8 cellular contexts compared by ENCODE assay signal in the genomic region with DNA sequence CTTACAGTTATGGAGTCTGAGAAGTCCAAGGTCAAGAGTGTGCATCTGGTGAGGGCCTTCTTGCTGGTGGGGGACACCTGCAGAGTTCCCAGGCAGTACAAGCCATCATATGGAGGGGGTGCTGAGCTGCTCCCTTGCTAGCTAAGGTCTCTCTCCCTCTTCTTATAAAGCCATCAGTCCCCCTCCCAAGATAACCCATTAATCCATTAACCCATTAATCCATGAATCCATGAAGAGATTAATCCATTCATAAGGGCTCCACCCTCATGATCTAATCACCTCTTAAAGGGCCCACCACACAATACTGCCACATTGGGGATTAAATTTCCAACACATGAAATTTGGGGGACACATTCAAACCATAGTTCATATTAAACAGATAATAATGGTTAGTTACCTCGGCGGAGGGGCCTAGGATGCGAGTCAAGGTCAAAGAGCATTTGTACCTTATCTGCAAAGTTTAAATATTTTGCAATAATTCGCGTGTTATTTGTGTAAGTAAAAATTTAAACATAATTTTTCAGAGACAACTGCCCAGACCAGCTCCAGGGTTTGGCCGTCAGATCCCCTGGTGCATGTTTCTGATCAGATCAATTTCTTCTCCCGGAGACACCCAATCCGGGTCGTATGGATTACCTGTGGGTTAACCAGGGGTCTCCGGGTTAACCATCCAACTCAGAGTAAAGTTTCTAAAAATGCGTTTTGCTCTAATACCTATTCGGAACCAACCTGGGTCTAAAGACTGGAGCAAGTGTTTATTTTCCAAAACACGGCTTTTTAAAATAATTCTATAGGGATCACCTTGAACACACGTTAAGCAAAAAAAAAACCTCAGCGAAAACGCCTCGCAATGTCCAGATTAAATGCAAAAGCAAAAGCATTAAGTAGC. TPM values are rescaled to one million over a fixed set of nuclear protein-coding genes. Genes with fewer than 3 reads are reported as not detected.
DNase-seq lines count a peak whose midpoint lies in the region; ATAC-seq and TF ChIP-seq lines count a peak whose summit lies in the region.

No MANE protein-coding gene starts in this region.

- DNase-seq in AG04449 (ENCODE audit: low read depth, low spot score): no peak
- peak; percentile 14 for DNase-seq in SHP77 treated with DMSO at 0.1 percent for 48 hours (lab: John Stamatoyannopoulos, UW)
- DNase-seq in erythroblast (lab: John Stamatoyannopoulos, UW): peak; percentile 29 to 59
- no peak for DNase-seq in osteocyte (ENCODE audit: extremely low spot score, unreplicated experiment)

- no peaks in the 10 kb centered on the region for H3K36me3 Mint-ChIP-seq in osteocyte (ENCODE audit: unreplicated experiment)

- POLR2A ChIA-PET in AG04449 (lab: Yijun Ruan, JAX): no interaction called here

- H3K4me3 ChIP-seq in AG04449 (ENCODE audit: low read depth, low read length): peak overlapping the region; percentile 74

- TF ChIP-seq CTCF in AG04449 (IDR thresholded peaks at IDR 0.05; ENCODE audit: insufficient read depth, low read length, missing control alignments): no peak
- TF ChIP-seq CTCF in osteocyte (IDR thresholded peaks at IDR 0.05): no peak

- no peak for TF ChIP-seq POLR2A in erythroblast (IDR thresholded peaks at IDR 0.05; ENCODE audit: low read length)

- H3K27me3 Mint-ChIP-seq in osteocyte (ENCODE audit: unreplicated experiment): no peaks in the 10 kb centered on the region

- ATAC-seq in GM18907 (IDR thresholded peaks at IDR 0.05; ENCODE audit: unreplicated experiment): peak; percentile 3
- no peak for ATAC-seq in HG02973 (IDR thresholded peaks at IDR 0.05; ENCODE audit: unreplicated experiment)
- ATAC-seq in HG03045 (IDR thresholded peaks at IDR 0.05; ENCODE audit: unreplicated experiment): no peak
- no peak for ATAC-seq in GM21723 (IDR thresholded peaks at IDR 0.05; ENCODE audit: unreplicated experiment)

- peak overlapping the region; percentile 89 for H3K4me3 Mint-ChIP-seq in osteocyte (ENCODE audit: unreplicated experiment)

- peaks cover 20% of the 10 kb centered on the region for H3K4me1 Mint-ChIP-seq in osteocyte (ENCODE audit: unreplicated experiment)

- peak overlapping the region; percentile 92 for H3K27ac Mint-ChIP-seq in osteocyte (ENCODE audit: unreplicated experiment)

- CTCF ChIA-PET in AG04449 (lab: Yijun Ruan, JAX): interaction anchor here (0.6 to 11.3 kb wide), 7 partner anchors 14 to 107 kb away, joined by 3 to 200 read pairs (median 7); partner anchors contain the start of gene EEF2K

- no peaks in the 10 kb centered on the region for H3K9me3 Mint-ChIP-seq in osteocyte (ENCODE audit: unreplicated experiment)

RNA-seq across cellular contexts. Expression of gene POLR3E, which starts 0.7 kb away (rescaled TPM):
- total RNA-seq in osteocyte: 34.4 and 44.1 TPM in 2 replicates

Comparison
In these comparisons a context has a peak if more than half of its experiments do, and no peak if none do; other contexts are left out.
1. DNase-seq: peak in SHP77 treated with DMSO at 0.1 percent for 48 hours (single experiment) and erythroblast (2 of 2); none in AG04449 (single experiment) and osteocyte (single experiment).